Comparison of ENCODE assay signal across 7 cellular contexts in the genomic region with DNA sequence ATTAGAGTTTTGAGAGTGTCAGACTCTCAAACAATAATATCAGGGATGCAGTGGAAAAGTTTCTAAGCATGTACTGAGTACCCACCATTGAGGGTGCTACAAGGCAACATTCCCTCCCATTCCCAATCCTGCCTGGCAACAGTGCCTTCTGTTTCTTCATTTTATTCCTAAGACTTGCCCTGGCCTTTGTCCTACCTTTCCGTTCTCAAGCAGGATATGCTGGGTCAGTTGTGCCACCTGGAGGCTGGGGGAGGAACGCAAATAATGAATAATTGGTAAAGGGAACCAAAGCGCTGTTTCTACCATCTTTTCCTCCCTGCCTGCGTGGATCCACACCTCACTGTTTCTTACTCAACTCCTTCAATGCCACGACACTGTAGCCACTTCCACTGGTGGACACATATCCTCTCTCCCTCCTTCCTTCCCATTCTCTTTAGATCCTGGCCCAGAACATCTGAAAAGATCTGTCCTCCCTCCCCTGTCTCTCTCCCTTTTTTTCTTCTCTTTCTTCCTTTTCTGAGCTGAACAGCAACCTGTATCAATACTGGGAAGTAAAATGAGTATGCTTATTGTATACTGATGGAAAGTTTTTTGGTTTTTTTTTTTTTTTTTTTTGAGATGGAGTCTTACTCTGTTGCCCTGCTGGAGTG.
DNase-seq lines count a peak whose midpoint lies in the region; ATAC-seq and TF ChIP-seq lines count a peak whose summit lies in the region.

No MANE protein-coding gene starts in this region.

- H3K36me3 Mint-ChIP-seq in activated T-cell treated with anti-CD3 and anti-CD28 coated beads, Interleukin-2, amount 50 U/mL, for 72 hours (ENCODE audit: insufficient read depth in 2 of 2) = peaks cover 6 to 20% of the 10 kb centered on the region in 2 donors

- no peak overlapping the region for H3K27ac Mint-ChIP-seq in activated T-cell treated with anti-CD3 and anti-CD28 coated beads, Interleukin-2, amount 50 U/mL, for 72 hours

- in situ Hi-C loops in gastrocnemius medialis (cut with MboI; ENCODE audit: low sequenced_read_pairs in 4 of 4) = loop anchor here (5.0 to 25.0 kb wide), 3 partner anchors 156 to 496 kb away; no protein-coding TSS in a partner anchor

- no peak overlapping the region for H3K4me3 ChIP-seq in GM12865 (ENCODE audit: low read depth, low read length)
- no peak overlapping the region for H3K4me3 ChIP-seq in NT2/D1 (ENCODE audit: insufficient read length, low read depth)
- H3K4me3 ChIP-seq in gastrocnemius medialis = no peak overlapping the region
- H3K4me3 ChIP-seq in coronary artery = no peak overlapping the region

- H3K27ac ChIP-seq in foreskin keratinocyte (no peak overlapping the region), gastrocnemius medialis (peak overlapping the region in 2 of 4 donors; percentile 6 to 36), coronary artery (no peak overlapping the region)

- no peaks in the 10 kb centered on the region for H3K9me3 Mint-ChIP-seq in activated T-cell treated with anti-CD3 and anti-CD28 coated beads, Interleukin-2, amount 50 U/mL, for 72 hours

- TF ChIP-seq CTCF in GM12865 (IDR thresholded peaks at IDR 0.05; ENCODE audit: insufficient read depth, low read depth, low read length, missing control alignments) = peak; percentile 68
- TF ChIP-seq CTCF in foreskin keratinocyte (conservative IDR thresholded peaks at IDR 0.05) = peak; percentile 86
- peak; percentile 59 to 79 (median 62) for TF ChIP-seq CTCF in gastrocnemius medialis (IDR thresholded peaks at IDR 0.05 in 4 of 5, conservative IDR thresholded peaks at IDR 0.05 in 1 of 5)
- no peak for TF ChIP-seq CTCF in coronary artery (IDR thresholded peaks at IDR 0.05)

- no peaks in the 10 kb centered on the region for H3K27me3 Mint-ChIP-seq in activated T-cell treated with anti-CD3 and anti-CD28 coated beads, Interleukin-2, amount 50 U/mL, for 72 hours (ENCODE audit: low read depth)

- H3K9ac ChIP-seq in NT2/D1 (ENCODE audit: insufficient read length, low read depth) = no peak overlapping the region

- no peak for TF ChIP-seq POLR2A in gastrocnemius medialis (IDR thresholded peaks at IDR 0.05)

- ATAC-seq in HG03342 (IDR thresholded peaks at IDR 0.05; ENCODE audit: unreplicated experiment) = peak; percentile 70
- peak; percentile 50 to 58 for ATAC-seq in activated T-cell treated with anti-CD3 and anti-CD28 coated beads, Interleukin-2, amount 50 U/mL, for 72 hours (replicated peaks in 1 of 2)
- ATAC-seq in foreskin keratinocyte = peak; percentile 77
- ATAC-seq in gastrocnemius medialis = peak; percentile 68 to 78

- no peak overlapping the region for H3K4me3 Mint-ChIP-seq in activated T-cell treated with anti-CD3 and anti-CD28 coated beads, Interleukin-2, amount 50 U/mL, for 72 hours

- no peaks in the 10 kb centered on the region for H3K27me3 ChIP-seq in NT2/D1 (ENCODE audit: insufficient read depth, insufficient read length)
- no peaks in the 10 kb centered on the region for H3K27me3 ChIP-seq in foreskin keratinocyte
- H3K27me3 ChIP-seq in gastrocnemius medialis = no peaks in the 10 kb centered on the region

- DNase-seq in GM12865 (ENCODE audit: low read depth) (peak; percentile 75), NT2/D1 (ENCODE audit: low read depth, low spot score) (peak; percentile 47), foreskin keratinocyte (peak in 1 of 2 donors; percentile 44), gastrocnemius medialis (peak; percentile 14 to 35), coronary artery (ENCODE audit: low spot score) (no peak)
- DNase-seq in activated T-cell treated with anti-CD3 and anti-CD28 coated beads, Interleukin-2, amount 50 U/mL, for 72 hours = peak; percentile 47 to 50

- H3K4me1 Mint-ChIP-seq in activated T-cell treated with anti-CD3 and anti-CD28 coated beads, Interleukin-2, amount 50 U/mL, for 72 hours (ENCODE audit: low read depth) = peaks cover 34% of the 10 kb centered on the region

- H3K4me1 ChIP-seq in NT2/D1 (ENCODE audit: insufficient read depth, insufficient read length) (no peaks in the 10 kb centered on the region), foreskin keratinocyte (peaks cover 6% of the 10 kb centered on the region), gastrocnemius medialis (peaks cover 6 to 22% of the 10 kb centered on the region in 2 donors)

- H3K36me3 ChIP-seq in NT2/D1 (ENCODE audit: insufficient read depth, insufficient read length, low read length) (peaks cover 45% of the 10 kb centered on the region), gastrocnemius medialis (no peaks in the 10 kb centered on the region)

- H3K9me3 ChIP-seq in NT2/D1 (ENCODE audit: insufficient read depth, low read length) = no peaks in the 10 kb centered on the region
- no peaks in the 10 kb centered on the region for H3K9me3 ChIP-seq in gastrocnemius medialis

- intact Hi-C loops in gastrocnemius medialis (cut with DNase I; ENCODE audit: low total_unique reads) = loop anchor here (1.0 to 2.0 kb wide), 2 partner anchors 155 to 484 kb away; no protein-coding TSS in a partner anchor
